21 cellular contexts compared by ENCODE assay signal in genomic region chr1:166484871-166485270, GRCh38.
DNase-seq lines count a peak whose midpoint lies in the region; ATAC-seq, FAIRE-seq and TF ChIP-seq lines count a peak whose summit lies in the region.
"Had no signal": no experiment of that assay in that cellular context is flagged by ENCODE, and none has a peak within 500 bp of the region (broad histone marks: within the 10 kb centered on the region; RNA-seq: fewer than 3 reads in every experiment).

No MANE protein-coding gene starts in this region.

- TF ChIP-seq CTCF in HFFc6 (IDR thresholded peaks at IDR 0.05): no peak
- TF ChIP-seq CTCF in PC-3 (conservative IDR thresholded peaks at IDR 0.05; ENCODE audit: low read depth, low read length): no peak
- TF ChIP-seq CTCF in type B pancreatic cell (conservative IDR thresholded peaks at IDR 0.05): no peak
- TF ChIP-seq CTCF in GM10248 (IDR thresholded peaks at IDR 0.05; ENCODE audit: control extremely low read depth, extremely low read depth, low read depth, missing control alignments): no peak

- H3K4me1 ChIP-seq in PC-3 (ENCODE audit: insufficient read depth, low read length): peaks cover 45% of the 10 kb centered on the region
- H3K4me1 ChIP-seq: BE2C had no signal

- H3K36me3 Mint-ChIP-seq in HFFc6 (ENCODE audit: low read depth): no peaks in the 10 kb centered on the region
- no peaks in the 10 kb centered on the region for H3K36me3 Mint-ChIP-seq in type B pancreatic cell

- H3K27ac ChIP-seq in PC-3 (ENCODE audit: low read length): no peak overlapping the region

- H3K9me3 Mint-ChIP-seq in HFFc6 (no peaks in the 10 kb centered on the region), type B pancreatic cell (no peaks in the 10 kb centered on the region)
- H3K9me3 Mint-ChIP-seq: CD4-positive, CD25-positive, alpha-beta regulatory T cell; CD8-positive, alpha-beta memory T cell; GM23338; IgD-negative memory B cell had no signal

- H3K9me3 ChIP-seq in PC-3 (ENCODE audit: low read length): no peaks in the 10 kb centered on the region
- H3K9me3 ChIP-seq: BE2C had no signal

- CTCF ChIA-PET in PC-3 (lab: Charles Lee) (no interaction called here), GM10248 (lab: Yijun Ruan, JAX) (interaction anchor here (1.1 to 1.3 kb wide), 2 partner anchors 10 to 556 kb away, joined by 3 to 4 read pairs; no protein-coding TSS in a partner anchor)

- H3K79me2 ChIP-seq in PC-3 (ENCODE audit: low read length): no peaks in the 10 kb centered on the region

- peaks cover 10% of the 10 kb centered on the region; the same call in 1 of the 2 replicates for H3K27me3 ChIP-seq in PC-3 (ENCODE audit: low read length)

- H3K4me2 ChIP-seq in PC-3 (ENCODE audit: low read length): peak overlapping the region; percentile 50
- H3K4me2 ChIP-seq: GM23338 had no signal

- H3K4me3 Mint-ChIP-seq in HFFc6 (peak overlapping the region; percentile 70), type B pancreatic cell (no peak overlapping the region)
- H3K4me3 Mint-ChIP-seq: CD4-positive, CD25-positive, alpha-beta regulatory T cell; CD8-positive, alpha-beta memory T cell; GM23338; IgD-negative memory B cell had no signal

- POLR2A ChIA-PET in PC-3 (lab: Charles Lee; ENCODE audit: unreplicated experiment): no interaction called here
- POLR2A ChIA-PET in GM10248 (lab: Yijun Ruan, JAX): no interaction called here

- H3K4me1 Mint-ChIP-seq in HFFc6 (ENCODE audit: low read depth) (no peaks in the 10 kb centered on the region; the same call in 1 of the 2 replicates), type B pancreatic cell (ENCODE audit: unreplicated experiment) (no peaks in the 10 kb centered on the region)

- no peaks in the 10 kb centered on the region for H3K9me2 ChIP-seq in PC-3 (replicated peaks; ENCODE audit: low read length)

- no TSS peak for BruUV-seq in PC-3 (replicated peaks; lab: Mats Ljungman, UMichigan)

- 0 out of 2 replicates have a peak overlapping the region, but pooled peaks have one; percentile 34 for H2AFZ ChIP-seq in PC-3 (ENCODE audit: low read length)
- H2AFZ ChIP-seq: GM23338 had no signal

- no peaks in the 10 kb centered on the region for H4K20me1 ChIP-seq in PC-3 (ENCODE audit: low read length)

- no peak for ATAC-seq in PC-3
- ATAC-seq in GM18511 (IDR thresholded peaks at IDR 0.05; ENCODE audit: unreplicated experiment): no peak
- ATAC-seq: GM23338, HepG2 had no signal

- FAIRE-seq in GM19239 (lab: Jason Lieb, UNC): peak; percentile 60
- FAIRE-seq: A204.1, G401.6, H54, HepG2 had no signal

- no peak for DNase-seq in GM19239 (ENCODE audit: insufficient read length, low spot score)
- DNase-seq in HFFc6: no peak
- peak; percentile 57 for DNase-seq in PC-3
- no peak for DNase-seq in type B pancreatic cell (ENCODE audit: extremely low spot score, unreplicated experiment)
- no peak for DNase-seq in GM10248 (ENCODE audit: extremely low spot score)
- no peak for DNase-seq in NCI-H1105 treated with DMSO at 0.1 percent for 48 hours (lab: John Stamatoyannopoulos, UW)
- DNase-seq: ACHN; BE2C; C1 segment of cervical spinal cord; CD4-positive, CD25-positive, alpha-beta regulatory T cell; CD8-positive, alpha-beta memory T cell; COR-L47; HCEC 1CT; KG1 had no signal

- H3K4me3 ChIP-seq in PC-3 (ENCODE audit: low read length): no peak overlapping the region
- H3K4me3 ChIP-seq: GM23338 had no signal

- no peaks in the 10 kb centered on the region for H3K36me3 ChIP-seq in PC-3 (ENCODE audit: low read depth, low read length)
- H3K36me3 ChIP-seq: BE2C had no signal

- H3K27me3 Mint-ChIP-seq in HFFc6 (ENCODE audit: insufficient read depth) (no peaks in the 10 kb centered on the region), type B pancreatic cell (no peaks in the 10 kb centered on the region)
- H3K27me3 Mint-ChIP-seq: IgD-negative memory B cell had no signal

- intact Hi-C loops in PC-3 (cut with micrococcal nuclease): loop anchor here (10.0 kb wide), 1 partner anchor 640 kb away; no protein-coding TSS in a partner anchor

- no peak overlapping the region for H3K9ac ChIP-seq in PC-3 (ENCODE audit: low read length)

- H3F3A ChIP-seq in PC-3 (ENCODE audit: low read length, unreplicated experiment): no peaks in the 10 kb centered on the region

- H3K27ac Mint-ChIP-seq in HFFc6 (peak overlapping the region; percentile 64), type B pancreatic cell (peak overlapping the region; percentile 55)
- H3K27ac Mint-ChIP-seq: CD4-positive, CD25-positive, alpha-beta regulatory T cell; GM23338; IgD-negative memory B cell had no signal
